ENCODE assay signal across 13 cellular contexts in the genomic region with DNA sequence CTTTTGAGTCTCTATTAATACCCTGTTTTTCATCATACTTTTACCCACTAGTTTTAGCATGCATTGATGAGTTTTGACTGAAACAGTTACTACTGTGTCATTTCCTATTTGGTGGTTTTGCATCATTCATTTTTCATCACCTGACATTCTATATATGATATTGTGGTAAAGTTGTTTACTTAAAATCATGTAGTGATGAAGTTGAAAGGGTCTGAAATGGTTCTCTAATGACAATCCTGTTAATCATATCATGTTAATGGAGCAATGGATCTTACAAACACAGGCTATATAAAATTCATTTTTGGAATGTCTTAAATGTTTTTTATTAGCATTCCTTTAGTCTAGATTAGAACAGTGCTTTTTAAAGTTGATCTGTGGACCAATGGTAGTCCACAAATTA.
A peak's percentile ranks its signal among the peaks of the same experiment; 100 is the strongest.
DNase-seq lines count a peak whose midpoint lies in the region; ATAC-seq and TF ChIP-seq lines count a peak whose summit lies in the region.
"Had no signal": no experiment of that assay in that cellular context is flagged by ENCODE, and none has a peak within 500 bp of the region (broad histone marks: within the 10 kb centered on the region; RNA-seq: fewer than 3 reads in every experiment).

No MANE protein-coding gene starts in this region.

- H3K4me3 ChIP-seq in CD8-positive, alpha-beta memory T cell (ENCODE audit: low read length), result no peak overlapping the region
- H3K4me3 ChIP-seq in HEK293 (ENCODE audit: low read depth, low read length) (no peak overlapping the region), upper lobe of right lung (no peak overlapping the region)

- peaks cover 7 to 45% (median 10%) of the 10 kb centered on the region in 3 donors for H3K36me3 Mint-ChIP-seq in CD8-positive, alpha-beta memory T cell
- peaks cover 34% of the 10 kb centered on the region for H3K36me3 Mint-ChIP-seq in T-helper 2 cell treated with Interferon-gamma antibody and Interleukin-4, amounts not matched to agents 5 μg/mL and 100 μg/mL, for 36 hours (ENCODE audit: low read depth)

- no peak for ATAC-seq in upper lobe of right lung

- peaks cover 50 to 68% (median 66%) of the 10 kb centered on the region in 3 donors for H3K4me1 Mint-ChIP-seq in CD8-positive, alpha-beta memory T cell
- H3K4me1 Mint-ChIP-seq in T-helper 2 cell treated with Interferon-gamma antibody and Interleukin-4, amounts not matched to agents 5 μg/mL and 100 μg/mL, for 36 hours (ENCODE audit: low read depth), result peaks cover 34% of the 10 kb centered on the region

- CTCF ChIA-PET in CD8-positive, alpha-beta memory T cell (lab: Charles Lee), result no interaction called here
- CTCF ChIA-PET in HEK293 (lab: Yijun Ruan, JAX), result no interaction called here

- peak overlapping the region in 3 of 7 donors; percentile 2 to 52 (median 43) for H3K4me3 Mint-ChIP-seq in CD8-positive, alpha-beta memory T cell
- H3K4me3 Mint-ChIP-seq in T-helper 2 cell treated with Interferon-gamma antibody and Interleukin-4, amounts not matched to agents 5 μg/mL and 100 μg/mL, for 36 hours, result peak overlapping the region; percentile 4
- H3K4me3 Mint-ChIP-seq: H9 had no signal

- H3K9me3 Mint-ChIP-seq in CD8-positive, alpha-beta memory T cell, result no peaks in the 10 kb centered on the region
- H3K9me3 Mint-ChIP-seq in T-helper 2 cell treated with Interferon-gamma antibody and Interleukin-4, amounts not matched to agents 5 μg/mL and 100 μg/mL, for 36 hours, result no peaks in the 10 kb centered on the region
- H3K9me3 Mint-ChIP-seq: H9 had no signal

- POLR2A ChIA-PET in CD8-positive, alpha-beta memory T cell (lab: Charles Lee), result no interaction called here
- POLR2A ChIA-PET in HEK293 (lab: Yijun Ruan, JAX), result no interaction called here

- H3K27me3 Mint-ChIP-seq in CD8-positive, alpha-beta memory T cell, result no peaks in the 10 kb centered on the region
- no peaks in the 10 kb centered on the region for H3K27me3 Mint-ChIP-seq in T-helper 2 cell treated with Interferon-gamma antibody and Interleukin-4, amounts not matched to agents 5 μg/mL and 100 μg/mL, for 36 hours (ENCODE audit: low read depth)

- H3K9me3 ChIP-seq in CD8-positive, alpha-beta memory T cell (ENCODE audit: low read length), result no peaks in the 10 kb centered on the region
- H3K9me3 ChIP-seq in HEK293 (ENCODE audit: control insufficient read depth, insufficient read depth, low read depth, low read length), result no peaks in the 10 kb centered on the region
- no peaks in the 10 kb centered on the region for H3K9me3 ChIP-seq in upper lobe of right lung

- TF ChIP-seq CTCF in HEK293 (tag by site-specific recombination; IDR thresholded peaks at IDR 0.05) (no peak), upper lobe of right lung (IDR thresholded peaks at IDR 0.05) (no peak)

- H3K36me3 ChIP-seq in CD8-positive, alpha-beta memory T cell (ENCODE audit: insufficient read depth, low read length), result peaks cover 9% of the 10 kb centered on the region
- H3K36me3 ChIP-seq in HEK293 (ENCODE audit: control insufficient read depth in 2 of 2, insufficient read depth in 1 of 2, low read length in 2 of 2) (no peaks in the 10 kb centered on the region), upper lobe of right lung (peaks cover 12% of the 10 kb centered on the region)

- H3K4me1 ChIP-seq in CD8-positive, alpha-beta memory T cell (ENCODE audit: insufficient read depth, low read length), result peaks cover 26% of the 10 kb centered on the region
- peaks cover 14% of the 10 kb centered on the region for H3K4me1 ChIP-seq in HEK293 (ENCODE audit: control insufficient read depth, insufficient read depth, low read length)
- H3K4me1 ChIP-seq in upper lobe of right lung, result peaks cover 10% of the 10 kb centered on the region

- no peaks in the 10 kb centered on the region for H3K27me3 ChIP-seq in CD8-positive, alpha-beta memory T cell (ENCODE audit: insufficient read depth, low read length, poor library complexity, severe bottlenecking)
- H3K27me3 ChIP-seq in upper lobe of right lung, result no peaks in the 10 kb centered on the region

- H3K27ac ChIP-seq in CD8-positive, alpha-beta memory T cell (ENCODE audit: low read depth, low read length), result no peak overlapping the region
- H3K27ac ChIP-seq in HEK293 (ENCODE audit: extremely low read depth, low read depth, low read length) (no peak overlapping the region), upper lobe of right lung (no peak overlapping the region)
- H3K27ac ChIP-seq: KMS-11 had no signal

- peak overlapping the region; percentile 46 to 86 (median 82) for H3K27ac Mint-ChIP-seq in CD8-positive, alpha-beta memory T cell
- no peak overlapping the region for H3K27ac Mint-ChIP-seq in T-helper 2 cell treated with Interferon-gamma antibody and Interleukin-4, amounts not matched to agents 5 μg/mL and 100 μg/mL, for 36 hours

- intact Hi-C loops in upper lobe of right lung (cut with DNase I), result no loop called here

- DNase-seq in CD8-positive, alpha-beta memory T cell, result peak in 1 of 5 donors; percentile 23
- DNase-seq in T-helper 2 cell treated with Interferon-gamma antibody and Interleukin-4, amounts not matched to agents 5 μg/mL and 100 μg/mL, for 36 hours (ENCODE audit: low spot score), result no peak
- DNase-seq in iris pigment epithelial cell (ENCODE audit: low read depth) (peak; percentile 24), anterior cingulate cortex (lab: John Stamatoyannopoulos, UW) (no peak), upper lobe of right lung (no peak), kidney tubule cell (ENCODE audit: low spot score) (no peak)
- no peak for DNase-seq in activated CD8-positive, alpha-beta memory T cell treated with anti-CD3 and anti-CD28 coated beads for 24 hours
- DNase-seq: COR-L47, H9, midbrain, NCI-H1694 treated with DMSO at 0.1 percent for 48 hours had no signal

TF ChIP-seq in HEK293, 187 proteins besides CTCF, POLR2A, EP300 and RAD21:
- no peak for TF ChIP-seq ZNF132 (tag by site-specific recombination; IDR thresholded peaks at IDR 0.05; ENCODE audit: borderline replicate concordance)
- peak; percentile 51 for TF ChIP-seq ZBTB17 (tag by site-specific recombination; IDR thresholded peaks at IDR 0.05)
- no peak for TF ChIP-seq PBX3 (CRISPR knock-in tag; IDR thresholded peaks at IDR 0.05)
- 0 out of 2 replicates have a peak, but pooled peaks have one; percentile 6 for TF ChIP-seq PRDM6 (tag by site-specific recombination; IDR thresholded peaks at IDR 0.05)
